25 cellular contexts compared by ENCODE assay signal in the genomic region with DNA sequence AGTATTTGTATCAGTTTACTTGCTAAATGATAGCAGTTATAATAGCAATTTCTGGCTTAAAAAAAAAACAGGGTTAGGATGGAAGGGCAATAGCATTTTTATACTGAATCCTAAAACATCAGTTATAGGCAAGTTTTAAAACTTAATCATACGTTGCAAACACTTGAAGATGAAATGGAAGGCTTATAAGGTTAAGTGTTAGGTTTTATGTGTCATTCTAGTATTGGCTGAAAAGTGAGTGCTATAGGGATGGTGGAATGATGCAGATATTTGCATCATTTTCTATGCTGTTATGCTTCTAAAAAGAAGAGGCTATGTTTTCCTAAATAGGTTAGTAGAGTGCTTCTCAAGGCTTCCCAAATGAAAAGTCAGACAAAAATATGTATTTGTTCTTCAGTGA.
"Had no signal": no experiment of that assay in that cellular context is flagged by ENCODE, and none has a peak within 500 bp of the region (broad histone marks: within the 10 kb centered on the region; RNA-seq: fewer than 3 reads in every experiment).

No MANE protein-coding gene starts in this region.

- ATAC-seq: left lung; lower lobe of right lung; naive thymus-derived CD8-positive, alpha-beta T cell; right cardiac atrium; upper lobe of right lung had no signal

- H3K4me1 Mint-ChIP-seq: activated naive CD4-positive, alpha-beta T cell treated with anti-CD3 and anti-CD28 coated beads, Interleukin-2, amount 10 ng/mL, durations not matched to agents 7 days and 5 days had no signal

- H3K27ac Mint-ChIP-seq: activated naive CD4-positive, alpha-beta T cell treated with anti-CD3 and anti-CD28 coated beads, Interleukin-2, amount 10 ng/mL, durations not matched to agents 7 days and 5 days; activated T-helper 1 cell treated with anti-CD3 and anti-CD28 coated beads, Interleukin-12 subunit alpha, Interleukin-12 subunit beta, Interleukin-2, Interleukin-4 antibody, amounts not matched to agents 30 ng/mL and 10 ng/mL and 1 ng/mL, durations not matched to agents 14 hours and 24 hours and 36 hours had no signal

- H3K36me3 ChIP-seq: breast epithelium, colonic mucosa, left lung, suprapubic skin had no signal

- H3K27ac ChIP-seq: breast epithelium, colonic mucosa, left lung, lower lobe of right lung, suprapubic skin, tibial artery, upper lobe of right lung had no signal

- H3K27me3 Mint-ChIP-seq: activated naive CD4-positive, alpha-beta T cell treated with anti-CD3 and anti-CD28 coated beads, Interleukin-2, amount 10 ng/mL, durations not matched to agents 7 days and 5 days; naive thymus-derived CD8-positive, alpha-beta T cell had no signal

- H3K4me1 ChIP-seq: breast epithelium, colonic mucosa had no signal

- H3K4me3 Mint-ChIP-seq: activated naive CD4-positive, alpha-beta T cell treated with anti-CD3 and anti-CD28 coated beads, Interleukin-2, amount 10 ng/mL, durations not matched to agents 7 days and 5 days; activated T-helper 1 cell treated with anti-CD3 and anti-CD28 coated beads, Interleukin-12 subunit alpha, Interleukin-12 subunit beta, Interleukin-2, Interleukin-4 antibody, amounts not matched to agents 30 ng/mL and 10 ng/mL and 1 ng/mL, durations not matched to agents 14 hours and 24 hours and 36 hours; neural crest cell had no signal

- DNase-seq: activated CD4-positive, alpha-beta T cell treated with anti-CD3 and anti-CD28 coated beads for 4 hours; activated CD4-positive, alpha-beta T cell treated with anti-CD3 and anti-CD28 coated beads, Interleukin-2, amount 50 U/mL, for 4 hours; activated CD4-positive, CD25-positive, alpha-beta regulatory T cell; activated gamma-delta T cell; activated naive CD4-positive, alpha-beta T cell treated with anti-CD3 and anti-CD28 coated beads, Interleukin-2, amount 10 ng/mL, durations not matched to agents 7 days and 5 days; central memory CD4-positive, alpha-beta T cell; colonic mucosa; effector CD8-positive, alpha-beta T cell; left lung; lower lobe of right lung; mesenchymal stem cell; naive thymus-derived CD8-positive, alpha-beta T cell; nucleus accumbens; right cardiac atrium; stimulated activated CD4-positive, alpha-beta T cell treated with anti-CD3 and anti-CD28 coated beads, Interleukin-15, amount 100 ng/mL, for 24 hours; stimulated activated CD4-positive, alpha-beta T cell treated with anti-CD3 and anti-CD28 coated beads, Interleukin-2, amount 100 ng/mL, for 24 hours; stimulated activated naive CD4-positive, alpha-beta T cell; T-helper 2 cell; tibial artery; upper lobe of right lung had no signal

- H3K27me3 ChIP-seq: breast epithelium, colonic mucosa, left lung, suprapubic skin, tibial artery, upper lobe of right lung had no signal

- FAIRE-seq: frontal cortex had no signal

- H3K9me3 Mint-ChIP-seq: activated naive CD4-positive, alpha-beta T cell treated with anti-CD3 and anti-CD28 coated beads, Interleukin-2, amount 10 ng/mL, durations not matched to agents 7 days and 5 days; activated T-helper 1 cell treated with anti-CD3 and anti-CD28 coated beads, Interleukin-12 subunit alpha, Interleukin-12 subunit beta, Interleukin-2, Interleukin-4 antibody, amounts not matched to agents 30 ng/mL and 10 ng/mL and 1 ng/mL, durations not matched to agents 14 hours and 24 hours and 36 hours; naive thymus-derived CD8-positive, alpha-beta T cell; neural crest cell had no signal

- H3K9me3 ChIP-seq: breast epithelium, colonic mucosa, left lung, lower lobe of right lung, suprapubic skin, tibial artery, upper lobe of right lung had no signal

- H3K4me3 ChIP-seq: breast epithelium, colonic mucosa, left lung, lower lobe of right lung, suprapubic skin, tibial artery, upper lobe of right lung had no signal
